ENCODE assay signal across 9 cellular contexts in the genomic region with DNA sequence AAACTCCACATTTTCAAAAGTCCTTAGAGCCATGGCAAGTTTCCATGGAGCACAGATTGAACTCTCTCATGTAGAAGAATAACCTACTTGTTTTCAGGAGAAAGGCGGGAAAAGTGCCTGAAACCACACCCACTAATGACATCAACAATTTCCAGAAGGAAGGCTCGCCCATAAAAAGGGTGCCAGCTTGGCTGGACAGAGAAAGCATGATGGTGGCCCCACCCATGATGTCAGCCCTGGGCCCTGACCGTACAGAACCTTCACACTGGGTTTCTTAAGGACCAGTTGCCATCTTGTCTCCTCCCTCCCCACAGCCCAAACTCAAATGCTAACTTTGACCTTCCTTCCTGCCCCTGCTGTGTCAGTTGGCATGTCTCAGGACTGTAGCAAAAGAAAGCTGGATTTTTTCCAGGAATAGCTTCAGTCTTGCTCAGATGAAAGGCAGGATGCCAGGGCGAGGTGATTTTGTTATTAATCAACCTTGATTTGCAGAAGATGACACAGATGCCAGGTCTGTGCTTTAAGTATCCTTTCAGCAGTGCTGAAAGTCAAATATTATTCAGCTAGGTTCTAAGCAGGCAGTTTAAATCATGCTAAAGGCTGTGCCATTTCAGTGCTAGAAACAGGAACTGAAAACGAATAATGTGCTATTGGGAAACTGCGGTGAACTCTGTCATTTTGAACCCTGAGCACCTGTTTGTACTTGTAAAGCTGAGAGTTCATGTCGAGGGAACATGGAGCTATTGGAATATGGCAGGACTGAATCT.
DNase-seq lines count a peak whose midpoint lies in the region; ATAC-seq and TF ChIP-seq lines count a peak whose summit lies in the region.
"Had no signal": no experiment of that assay in that cellular context is flagged by ENCODE, and none has a peak within 500 bp of the region (broad histone marks: within the 10 kb centered on the region; RNA-seq: fewer than 3 reads in every experiment).

No MANE protein-coding gene starts in this region.

- no peaks in the 10 kb centered on the region for H3K27me3 ChIP-seq in right lobe of liver

- no peaks in the 10 kb centered on the region for H3K9me3 ChIP-seq in right lobe of liver

- DNase-seq in DMS 273 (lab: John Stamatoyannopoulos, UW; ENCODE audit: unreplicated experiment) (peak; percentile 23), DMS 273 treated with DMSO at 0.1 percent for 48 hours (lab: John Stamatoyannopoulos, UW) (no peak), RPMI8226 (peak; percentile 81), right lobe of liver (peak in 1 of 3 donors; percentile 57), NCI-H524 treated with DMSO at 0.1 percent for 48 hours (lab: John Stamatoyannopoulos, UW) (no peak), putamen (ENCODE audit: low spot score) (no peak)
- DNase-seq in activated T-helper 1 cell treated with anti-CD3 and anti-CD28 coated beads, Interleukin-12 subunit alpha, Interleukin-12 subunit beta, Interleukin-2, Interleukin-4 antibody, amounts not matched to agents 30 ng/mL and 10 ng/mL and 1 ng/mL, durations not matched to agents 14 hours and 24 hours and 36 hours (ENCODE audit: low spot score), result no peak

- peak overlapping the region in 1 of 3 donors; percentile 71 for H3K27ac ChIP-seq in right lobe of liver
- H3K27ac ChIP-seq: 22Rv1 had no signal

- H3K27me3 Mint-ChIP-seq in activated T-helper 1 cell treated with anti-CD3 and anti-CD28 coated beads, Interleukin-12 subunit alpha, Interleukin-12 subunit beta, Interleukin-2, Interleukin-4 antibody, amounts not matched to agents 30 ng/mL and 10 ng/mL and 1 ng/mL, durations not matched to agents 14 hours and 24 hours and 36 hours (ENCODE audit: insufficient read depth), result no peaks in the 10 kb centered on the region

- no peaks in the 10 kb centered on the region for H3K9me3 Mint-ChIP-seq in activated T-helper 1 cell treated with anti-CD3 and anti-CD28 coated beads, Interleukin-12 subunit alpha, Interleukin-12 subunit beta, Interleukin-2, Interleukin-4 antibody, amounts not matched to agents 30 ng/mL and 10 ng/mL and 1 ng/mL, durations not matched to agents 14 hours and 24 hours and 36 hours

- no peak overlapping the region for H3K27ac Mint-ChIP-seq in activated T-helper 1 cell treated with anti-CD3 and anti-CD28 coated beads, Interleukin-12 subunit alpha, Interleukin-12 subunit beta, Interleukin-2, Interleukin-4 antibody, amounts not matched to agents 30 ng/mL and 10 ng/mL and 1 ng/mL, durations not matched to agents 14 hours and 24 hours and 36 hours

- ATAC-seq in HG02970 (IDR thresholded peaks at IDR 0.05; ENCODE audit: low FRiP score, unreplicated experiment) (peak; percentile 66), right lobe of liver (peak in 3 of 4 donors; percentile 57 to 73 (median 67))

- H3K4me3 ChIP-seq in right lobe of liver, result peak overlapping the region in 1 of 3 donors; percentile 25

- no peaks in the 10 kb centered on the region for H3K36me3 ChIP-seq in right lobe of liver

- H3K4me1 ChIP-seq in right lobe of liver, result peaks cover 0 to 17% (median 1%) of the 10 kb centered on the region in 4 donors

- peaks cover 24% of the 10 kb centered on the region for H3K4me1 Mint-ChIP-seq in activated T-helper 1 cell treated with anti-CD3 and anti-CD28 coated beads, Interleukin-12 subunit alpha, Interleukin-12 subunit beta, Interleukin-2, Interleukin-4 antibody, amounts not matched to agents 30 ng/mL and 10 ng/mL and 1 ng/mL, durations not matched to agents 14 hours and 24 hours and 36 hours (ENCODE audit: low read depth)

- intact Hi-C loops in right lobe of liver (cut with DNase I), result loop anchor here in 1 of 2 donors (10.0 kb wide), 1 partner anchor 184 kb away; no protein-coding TSS in a partner anchor
- intact Hi-C loops in activated T-helper 1 cell treated with anti-CD3 and anti-CD28 coated beads, Interleukin-12 subunit alpha, Interleukin-12 subunit beta, Interleukin-2, Interleukin-4 antibody, amounts not matched to agents 30 ng/mL and 10 ng/mL and 1 ng/mL, durations not matched to agents 14 hours and 24 hours and 36 hours (cut with micrococcal nuclease), result loop anchor here (10.0 kb wide), 3 partner anchors 654 to 1074 kb away; no protein-coding TSS in a partner anchor

- 33% methylated on average over 5 of the region's 7 CpGs for WGBS in right lobe of liver (ENCODE audit: insufficient coverage, low coverage, low lambda C conversion rate, missing lambda C conversion rate)

- TF ChIP-seq CTCF in right lobe of liver (IDR thresholded peaks at IDR 0.05), result no peak

- no peak for TF ChIP-seq POLR2A in right lobe of liver (IDR thresholded peaks at IDR 0.05)

- H3K4me3 Mint-ChIP-seq in activated T-helper 1 cell treated with anti-CD3 and anti-CD28 coated beads, Interleukin-12 subunit alpha, Interleukin-12 subunit beta, Interleukin-2, Interleukin-4 antibody, amounts not matched to agents 30 ng/mL and 10 ng/mL and 1 ng/mL, durations not matched to agents 14 hours and 24 hours and 36 hours, result no peak overlapping the region

- H3K36me3 Mint-ChIP-seq in activated T-helper 1 cell treated with anti-CD3 and anti-CD28 coated beads, Interleukin-12 subunit alpha, Interleukin-12 subunit beta, Interleukin-2, Interleukin-4 antibody, amounts not matched to agents 30 ng/mL and 10 ng/mL and 1 ng/mL, durations not matched to agents 14 hours and 24 hours and 36 hours (ENCODE audit: low read depth), result no peaks in the 10 kb centered on the region

Comparison
In these comparisons a context has a peak if more than half of its experiments do, and no peak if none do; other contexts are left out.
1. DNase-seq: peak in DMS 273 (single experiment) and RPMI8226 (single experiment); none in DMS 273 treated with DMSO at 0.1 percent for 48 hours (single experiment), NCI-H524 treated with DMSO at 0.1 percent for 48 hours (single experiment), putamen (single experiment) and activated T-helper 1 cell treated with anti-CD3 and anti-CD28 coated beads, Interleukin-12 subunit alpha, Interleukin-12 subunit beta, Interleukin-2, Interleukin-4 antibody, amounts not matched to agents 30 ng/mL and 10 ng/mL and 1 ng/mL, durations not matched to agents 14 hours and 24 hours and 36 hours (single experiment).